Comparison of ENCODE assay signal across 8 cellular contexts in the genomic region with DNA sequence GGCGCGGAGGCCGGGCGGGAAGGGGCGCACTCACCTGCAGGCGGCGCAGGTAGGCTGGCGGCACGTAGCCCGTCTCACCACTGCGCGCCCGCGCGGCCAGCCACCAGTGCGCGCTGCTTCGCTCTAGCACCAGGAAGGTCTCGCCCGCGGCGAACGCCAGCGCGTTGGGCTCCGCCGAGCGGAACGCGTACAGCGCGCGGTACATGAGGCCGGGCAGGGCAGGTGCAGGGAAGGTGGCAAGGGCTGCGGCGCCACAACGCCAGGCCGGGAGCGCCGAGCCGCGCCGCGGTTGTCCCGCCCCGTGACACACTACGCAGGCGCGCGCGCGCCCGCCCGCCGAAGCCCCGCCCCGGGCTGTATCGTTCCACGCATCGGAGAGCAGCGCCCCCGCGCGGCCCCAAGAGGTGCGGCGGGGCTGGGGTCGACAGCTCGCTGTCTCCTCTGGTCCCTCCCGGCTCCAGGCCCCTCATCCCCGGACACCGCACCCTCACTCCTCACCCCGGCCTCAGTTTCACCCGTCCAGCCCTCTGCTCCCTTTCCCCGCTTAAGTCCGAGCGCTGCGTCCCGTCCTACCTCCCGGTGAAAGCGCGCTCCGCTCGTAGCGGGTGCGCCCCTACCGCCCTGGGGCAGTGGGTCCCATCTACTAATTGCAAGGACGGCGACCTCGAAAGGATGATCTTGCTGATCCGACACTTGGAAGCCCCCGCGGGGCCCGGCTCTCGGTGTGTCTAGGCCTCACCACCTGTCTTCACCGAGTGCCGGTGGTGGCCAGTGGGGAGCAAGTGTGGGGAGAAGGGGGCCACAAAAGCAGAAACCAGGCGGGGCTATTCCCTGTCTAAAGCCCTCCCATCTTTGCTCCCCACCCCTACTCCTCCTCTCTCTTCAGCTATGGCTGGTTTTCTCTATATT. TPM values are rescaled to one million over a fixed set of nuclear protein-coding genes. Genes with fewer than 3 reads are reported as not detected.
A peak's percentile ranks its signal among the peaks of the same experiment; 100 is the strongest.
DNase-seq lines count a peak whose midpoint lies in the region; ATAC-seq and TF ChIP-seq lines count a peak whose summit lies in the region.

A gene (minus strand): TSS at position 313 of the 909 bp plus-strand sequence. CDS start 108 bp downstream, at position 205.

- H3K36me3 Mint-ChIP-seq in immature natural killer cell, result peaks cover 2 to 11% (median 7%) of the 10 kb centered on the region in 3 donors

- H2AFZ ChIP-seq in mammary epithelial cell (ENCODE audit: low read depth, low read length), result peak within 1 kb of the TSS; percentile 87

- peak within 1 kb of the TSS; percentile 82 for H3K4me2 ChIP-seq in mammary epithelial cell (ENCODE audit: insufficient read depth, low read depth, low read length)

- H3K27me3 ChIP-seq in mammary epithelial cell (ENCODE audit: insufficient read depth, low read length), result no peaks in the 10 kb centered on the region

- no peaks in the 10 kb centered on the region for H3K9me3 ChIP-seq in mammary epithelial cell (replicated peaks; ENCODE audit: insufficient read depth, low read length)

- CTCF ChIA-PET in mammary epithelial cell (lab: Charles Lee; ENCODE audit: low non-redundant PET), result interaction anchor here (0.6 to 1.4 kb wide), 2 partner anchors 30 to 54 kb away, joined by 3 read pairs; no protein-coding TSS in a partner anchor

- WGBS in mammary epithelial cell (ENCODE audit: low coverage, missing lambda C conversion rate), result 11% methylated on average over 7 of the region's 97 CpGs

- peak; percentile 41 for ATAC-seq in GM18519 (IDR thresholded peaks at IDR 0.05; ENCODE audit: low FRiP score, unreplicated experiment)
- ATAC-seq in HG03039 (IDR thresholded peaks at IDR 0.05; ENCODE audit: unreplicated experiment), result peak; percentile 75

- peaks cover 0 to 4% (median 0%) of the 10 kb centered on the region in 3 donors for H3K27me3 Mint-ChIP-seq in immature natural killer cell (ENCODE audit: low read depth in 3 of 3)

- in situ Hi-C loops in ACHN (cut with HindIII; ENCODE audit: low pct_ligation_motif_present, low pct_unique_long_range_greater_than_20kb, low sequenced_read_pairs), result no loop called here
- in situ Hi-C loops in mammary epithelial cell (cut with MboI; ENCODE audit: low sequenced_read_pairs in 2 of 2), result no loop called here

- dilution Hi-C loops in mammary epithelial cell (cut with HindIII; ENCODE audit: low sequenced_read_pairs), result no loop called here

- intact Hi-C loops in mammary epithelial cell (cut with micrococcal nuclease), result loop anchor here (1.0 to 2.0 kb wide), 4 partner anchors 51 to 221 kb away; a partner anchor contains a TSS

- BruUV-seq in mammary epithelial cell (replicated peaks; lab: Mats Ljungman, UMichigan), result no TSS peak

- no peaks in the 10 kb centered on the region for H3K9me3 Mint-ChIP-seq in immature natural killer cell

- no peaks in the 10 kb centered on the region for H4K20me1 ChIP-seq in mammary epithelial cell (ENCODE audit: insufficient read depth, low read length)

- H3K4me3 ChIP-seq in WI38 (ENCODE audit: low read depth, low read length), result peak within 1 kb of the TSS; percentile 90
- H3K4me3 ChIP-seq in mammary epithelial cell (replicated peaks in 1 of 3; ENCODE audit: insufficient read depth in 1 of 3, low read depth in 2 of 3, low read length in 3 of 3), result peak within 1 kb of the TSS; percentile 51 to 91 (median 79)

- H3K9ac ChIP-seq in mammary epithelial cell (ENCODE audit: insufficient read depth, low read length), result peak within 1 kb of the TSS; percentile 64

- H3K4me1 Mint-ChIP-seq in immature natural killer cell, result peaks cover 19 to 28% of the 10 kb centered on the region in 2 donors

- H3K4me3 Mint-ChIP-seq in immature natural killer cell, result peak within 1 kb of the TSS; percentile 91 to 97 (median 93)

- H3K27ac ChIP-seq in mammary epithelial cell (ENCODE audit: insufficient read depth, low read depth, low read length), result peak within 1 kb of the TSS; percentile 69

- H3K4me1 ChIP-seq in mammary epithelial cell (ENCODE audit: insufficient read depth, low read length), result peaks cover 32% of the 10 kb centered on the region

- H3K36me3 ChIP-seq in mammary epithelial cell (ENCODE audit: insufficient read depth, low read length), result peaks cover 32% of the 10 kb centered on the region

- peak; percentile 59 for TF ChIP-seq CTCF in WI38 (IDR thresholded peaks at IDR 0.05; ENCODE audit: low read depth, low read length)
- TF ChIP-seq CTCF in mammary epithelial cell (conservative IDR thresholded peaks at IDR 0.05 in 1 of 2, IDR thresholded peaks at IDR 0.05 in 1 of 2; ENCODE audit: extremely low read depth in 1 of 2, insufficient read depth in 1 of 2, low read depth in 1 of 2, low read length in 2 of 2), result peak; percentile 45 to 87

- DNase-seq in ACHN, result peak; percentile 81
- peak; percentile 92 for DNase-seq in NCI-H2227 (lab: John Stamatoyannopoulos, UW; ENCODE audit: unreplicated experiment)
- peak; percentile 79 for DNase-seq in mammary epithelial cell
- DNase-seq in immature natural killer cell, result peak; percentile 86 to 90 (median 88)
- DNase-seq in stimulated activated CD4-positive, alpha-beta T cell treated with anti-CD3 and anti-CD28 coated beads, Interleukin-12 subunit alpha, Interleukin-12 subunit beta, amount 100 ng/mL, for 24 hours (ENCODE audit: low read depth in 2 of 2), result peak; percentile 84 to 89

- peaks cover 47% of the 10 kb centered on the region for H3K79me2 ChIP-seq in mammary epithelial cell (ENCODE audit: insufficient read depth, low read length)

- peak within 1 kb of the TSS; percentile 81 to 93 (median 88) for H3K27ac Mint-ChIP-seq in immature natural killer cell

RNA-seq across cellular contexts. Expression of the gene that starts here (rescaled TPM):
- total RNA-seq in mammary epithelial cell, result 10 to 100 TPM; 14.8 to 21.1 TPM
- 23.8 TPM for polyA plus RNA-seq in mammary epithelial cell
- 14.0 TPM for polyA minus RNA-seq in mammary epithelial cell
- polyA plus RNA-seq in immature natural killer cell, result 1 to 10 TPM; 4.8 to 8.7 (median 5.6) TPM

Comparison
In these comparisons a context has a peak if more than half of its experiments do, and no peak if none do; other contexts are left out.
1. Peak in every context shown above with its lines: DNase-seq, ATAC-seq, H3K4me3 ChIP-seq and H3K27ac ChIP-seq.